ENCODE assay signal across 14 cellular contexts in genomic region chr3:46029953-46030543, GRCh38.
DNase-seq lines count a peak whose midpoint lies in the region; ATAC-seq lines count a peak whose summit lies in the region.
"Had no signal": no experiment of that assay in that cellular context is flagged by ENCODE, and none has a peak within 500 bp of the region (broad histone marks: within the 10 kb centered on the region; RNA-seq: fewer than 3 reads in every experiment).

No MANE protein-coding gene starts in this region.

- peaks cover 9% of the 10 kb centered on the region for H3K9me3 Mint-ChIP-seq in stimulated activated naive CD8-positive, alpha-beta T cell treated with anti-CD3 and anti-CD28 coated beads, Interleukin-15, Interleukin-2, amounts not matched to agents 100 ng/mL and 50 ng/mL, for 24 hours
- H3K9me3 Mint-ChIP-seq in stimulated activated naive CD8-positive, alpha-beta T cell treated with anti-CD3 and anti-CD28 coated beads, Interleukin-15, amount 100 ng/mL, for 72 hours, result peaks cover 20 to 25% of the 10 kb centered on the region in 2 donors
- peaks cover 19% of the 10 kb centered on the region for H3K9me3 Mint-ChIP-seq in dendritic cell treated with granulocyte-macrophage colony-stimulating factor and Interleukin-4, amounts not matched to agents 40 ng/mL and 50 ng/mL, for 4 days

- intact Hi-C loops in dendritic cell treated with granulocyte-macrophage colony-stimulating factor and Interleukin-4, amounts not matched to agents 40 ng/mL and 50 ng/mL, for 4 days (cut with micrococcal nuclease), result no loop called here

- peaks cover 4% of the 10 kb centered on the region for H3K27me3 Mint-ChIP-seq in stimulated activated naive CD8-positive, alpha-beta T cell treated with anti-CD3 and anti-CD28 coated beads, Interleukin-15, Interleukin-2, amounts not matched to agents 100 ng/mL and 50 ng/mL, for 24 hours
- no peaks in the 10 kb centered on the region for H3K27me3 Mint-ChIP-seq in stimulated activated naive CD8-positive, alpha-beta T cell treated with anti-CD3 and anti-CD28 coated beads, Interleukin-15, amount 100 ng/mL, for 72 hours
- H3K27me3 Mint-ChIP-seq in dendritic cell treated with granulocyte-macrophage colony-stimulating factor and Interleukin-4, amounts not matched to agents 40 ng/mL and 50 ng/mL, for 4 days, result peaks cover 27% of the 10 kb centered on the region

- ATAC-seq in stimulated activated naive CD8-positive, alpha-beta T cell treated with anti-CD3 and anti-CD28 coated beads, Interleukin-15, amount 100 ng/mL, for 72 hours, result no peak
- ATAC-seq: GM23338 had no signal

- no peaks in the 10 kb centered on the region for H3K36me3 Mint-ChIP-seq in stimulated activated naive CD8-positive, alpha-beta T cell treated with anti-CD3 and anti-CD28 coated beads, Interleukin-15, Interleukin-2, amounts not matched to agents 100 ng/mL and 50 ng/mL, for 24 hours (ENCODE audit: low read depth)
- H3K36me3 Mint-ChIP-seq in dendritic cell treated with granulocyte-macrophage colony-stimulating factor and Interleukin-4, amounts not matched to agents 40 ng/mL and 50 ng/mL, for 4 days (ENCODE audit: low read depth), result peaks cover 13% of the 10 kb centered on the region

- DNase-seq in stimulated activated naive CD8-positive, alpha-beta T cell treated with anti-CD3 and anti-CD28 coated beads, Interleukin-15, amount 100 ng/mL, for 72 hours, result no peak
- DNase-seq in MV-4-11 (lab: John Stamatoyannopoulos, UW), result peak; percentile 64
- peak; percentile 18 for DNase-seq in superior temporal gyrus (ENCODE audit: extremely low spot score)
- no peak for DNase-seq in NCI-H526 treated with DMSO at 0.1 percent for 48 hours (lab: John Stamatoyannopoulos, UW)
- no peak for DNase-seq in islet precursor cell
- DNase-seq in anterior cingulate cortex (lab: John Stamatoyannopoulos, UW), result no peak
- DNase-seq: Caco-2, DMS53, NCI-H1105, NCI-H187 treated with DMSO at 0.1 percent for 48 hours, OCI-M1 had no signal

- H3K4me1 Mint-ChIP-seq in stimulated activated naive CD8-positive, alpha-beta T cell treated with anti-CD3 and anti-CD28 coated beads, Interleukin-15, Interleukin-2, amounts not matched to agents 100 ng/mL and 50 ng/mL, for 24 hours (ENCODE audit: low read depth), result peaks cover 3% of the 10 kb centered on the region
- H3K4me1 Mint-ChIP-seq in stimulated activated naive CD8-positive, alpha-beta T cell treated with anti-CD3 and anti-CD28 coated beads, Interleukin-15, amount 100 ng/mL, for 72 hours, result peaks cover 10% of the 10 kb centered on the region
- H3K4me1 Mint-ChIP-seq in dendritic cell treated with granulocyte-macrophage colony-stimulating factor and Interleukin-4, amounts not matched to agents 40 ng/mL and 50 ng/mL, for 4 days (ENCODE audit: low read depth), result peaks cover 29% of the 10 kb centered on the region
- H3K4me1 Mint-ChIP-seq: GM23338 had no signal

- H3K27ac Mint-ChIP-seq in stimulated activated naive CD8-positive, alpha-beta T cell treated with anti-CD3 and anti-CD28 coated beads, Interleukin-15, Interleukin-2, amounts not matched to agents 100 ng/mL and 50 ng/mL, for 24 hours, result peak overlapping the region; percentile 12
- H3K27ac Mint-ChIP-seq in stimulated activated naive CD8-positive, alpha-beta T cell treated with anti-CD3 and anti-CD28 coated beads, Interleukin-15, amount 100 ng/mL, for 72 hours, result no peak overlapping the region
- H3K27ac Mint-ChIP-seq in dendritic cell treated with granulocyte-macrophage colony-stimulating factor and Interleukin-4, amounts not matched to agents 40 ng/mL and 50 ng/mL, for 4 days, result peak overlapping the region; percentile 55
- H3K27ac Mint-ChIP-seq: GM23338 had no signal

- no peak overlapping the region for H3K4me3 Mint-ChIP-seq in stimulated activated naive CD8-positive, alpha-beta T cell treated with anti-CD3 and anti-CD28 coated beads, Interleukin-15, Interleukin-2, amounts not matched to agents 100 ng/mL and 50 ng/mL, for 24 hours
- no peak overlapping the region for H3K4me3 Mint-ChIP-seq in stimulated activated naive CD8-positive, alpha-beta T cell treated with anti-CD3 and anti-CD28 coated beads, Interleukin-15, amount 100 ng/mL, for 72 hours
- H3K4me3 Mint-ChIP-seq in dendritic cell treated with granulocyte-macrophage colony-stimulating factor and Interleukin-4, amounts not matched to agents 40 ng/mL and 50 ng/mL, for 4 days, result peak overlapping the region; percentile 10
- H3K4me3 Mint-ChIP-seq: GM23338 had no signal

Comparison
In these comparisons a context has a peak if more than half of its experiments do, and no peak if none do; other contexts are left out.
1. H3K27ac Mint-ChIP-seq: peak in stimulated activated naive CD8-positive, alpha-beta T cell treated with anti-CD3 and anti-CD28 coated beads, Interleukin-15, Interleukin-2, amounts not matched to agents 100 ng/mL and 50 ng/mL, for 24 hours (single experiment) and dendritic cell treated with granulocyte-macrophage colony-stimulating factor and Interleukin-4, amounts not matched to agents 40 ng/mL and 50 ng/mL, for 4 days (single experiment); none in stimulated activated naive CD8-positive, alpha-beta T cell treated with anti-CD3 and anti-CD28 coated beads, Interleukin-15, amount 100 ng/mL, for 72 hours (0 of 2).
2. DNase-seq: peak in MV-4-11 (single experiment) and superior temporal gyrus (single experiment); none in stimulated activated naive CD8-positive, alpha-beta T cell treated with anti-CD3 and anti-CD28 coated beads, Interleukin-15, amount 100 ng/mL, for 72 hours (0 of 2), NCI-H526 treated with DMSO at 0.1 percent for 48 hours (single experiment), islet precursor cell (single experiment) and anterior cingulate cortex (0 of 58).